ENCODE assay signal across 8 cellular contexts in genomic region chr1:55212349-55213028, GRCh38. TPM values are rescaled to one million over a fixed set of nuclear protein-coding genes. Genes with fewer than 3 reads are reported as not detected.
DNase-seq lines count a peak whose midpoint lies in the region; ATAC-seq, FAIRE-seq and TF ChIP-seq lines count a peak whose summit lies in the region.

No MANE protein-coding gene starts in this region.

- FAIRE-seq in GM12892 (lab: Jason Lieb, UNC), result no peak

- intact Hi-C loops in heart left ventricle (cut with DNase I), result loop anchor here in 7 of 10 donors (5.0 to 10.0 kb wide), 6 partner anchors 40 to 68 kb away; no protein-coding TSS in a partner anchor
- intact Hi-C loops in cardiac septum (cut with DNase I), result loop anchor here (5.0 kb wide), 2 partner anchors 55 to 70 kb away; no protein-coding TSS in a partner anchor
- intact Hi-C loops in transverse colon (cut with DNase I; ENCODE audit: low total_unique reads), result no loop called here

- no peak for TF ChIP-seq EP300 in transverse colon (IDR thresholded peaks at IDR 0.05; ENCODE audit: low read depth)

- 46 to 54% (median 47%) methylated on average over 10 of the region's 10 CpGs for WGBS in heart left ventricle, 4 donors
- WGBS in transverse colon (ENCODE audit: low coverage in 1 of 2), 2 donors, result 21 to 35% methylated on average over 5 to 10 of the region's 10 CpGs

- H3K27ac ChIP-seq in heart left ventricle, result peak overlapping the region in 11 of 12 donors; percentile 11 to 99 (median 95)
- H3K27ac ChIP-seq in transverse colon, result peak overlapping the region; percentile 91 to 97 (median 94)

- no peaks in the 10 kb centered on the region for H3K27me3 ChIP-seq in heart left ventricle
- H3K27me3 ChIP-seq in transverse colon, result no peaks in the 10 kb centered on the region

- H3K36me3 ChIP-seq in heart left ventricle (no peaks in the 10 kb centered on the region), transverse colon (no peaks in the 10 kb centered on the region)

- TF ChIP-seq POLR2A in heart left ventricle (IDR thresholded peaks at IDR 0.05) (no peak), transverse colon (IDR thresholded peaks at IDR 0.05) (no peak), GM12892 (IDR thresholded peaks at IDR 0.05; ENCODE audit: low read depth, low read length) (no peak)

- in situ Hi-C loops in transverse colon (cut with MboI; ENCODE audit: low pct_ligation_motif_present in 1 of 4, low pct_unique_long_range_greater_than_20kb in 1 of 4, low sequenced_read_pairs in 3 of 4), result no loop called here

- H3K36me3 Mint-ChIP-seq in immature natural killer cell, result peaks cover 0 to 4% (median 0%) of the 10 kb centered on the region in 3 donors

- TF ChIP-seq CTCF in heart left ventricle (IDR thresholded peaks at IDR 0.05) (no peak), transverse colon (IDR thresholded peaks at IDR 0.05) (no peak)

- H3K9me3 ChIP-seq in heart left ventricle (no peaks in the 10 kb centered on the region), transverse colon (no peaks in the 10 kb centered on the region)

- no peaks in the 10 kb centered on the region for H3K9me3 Mint-ChIP-seq in immature natural killer cell

- H3K4me1 Mint-ChIP-seq in immature natural killer cell, result peaks cover 75 to 84% of the 10 kb centered on the region in 2 donors

- H3K27me3 Mint-ChIP-seq in immature natural killer cell (ENCODE audit: low read depth in 3 of 3), result peaks cover 6 to 12% (median 11%) of the 10 kb centered on the region in 3 donors

- H3K4me3 Mint-ChIP-seq in immature natural killer cell, result peak overlapping the region; percentile 92 to 95 (median 94)

- ATAC-seq in heart left ventricle (no peak), GM21381 (IDR thresholded peaks at IDR 0.05; ENCODE audit: unreplicated experiment) (no peak)

- peak overlapping the region in 10 of 12 donors; percentile 16 to 96 (median 90) for H3K4me3 ChIP-seq in heart left ventricle
- peak overlapping the region in 1 of 4 donors; percentile 62 for H3K4me3 ChIP-seq in transverse colon

- DNase-seq in heart left ventricle, result no peak
- no peak for DNase-seq in cardiac septum (ENCODE audit: low spot score)
- DNase-seq in activated CD4-positive, alpha-beta T cell treated with anti-CD3 and anti-CD28 coated beads, Interleukin-2, amount 50 U/mL, for 1 hour, result peak; percentile 20
- DNase-seq in immature natural killer cell, result no peak
- DNase-seq in transverse colon, result no peak
- no peak for DNase-seq in GM12892 (ENCODE audit: insufficient read length)
- DNase-seq in NCI-H1105 treated with DMSO at 0.1 percent for 48 hours (lab: John Stamatoyannopoulos, UW), result no peak

- peaks cover 15 to 81% (median 64%) of the 10 kb centered on the region in 12 donors for H3K4me1 ChIP-seq in heart left ventricle
- H3K4me1 ChIP-seq in transverse colon, result peaks cover 29 to 82% (median 53%) of the 10 kb centered on the region in 4 donors

- H3K27ac Mint-ChIP-seq in immature natural killer cell, result peak overlapping the region; percentile 84 to 94 (median 91)

RNA-seq across cellular contexts. Expression of gene USP24, which starts 2.7 kb away (rescaled TPM):
- 10 to 100 TPM; 26.3 to 53.7 (median 36.8) TPM for total RNA-seq in heart left ventricle
- polyA plus RNA-seq in heart left ventricle, result 10 to 100 TPM; 13.9 to 15.4 TPM
- total RNA-seq in cardiac septum, result 45.1 TPM
- 10 to 100 TPM in 1 of 3 donors, 1 to 10 TPM in 2; 3.0 to 10.1 (median 3.7) TPM for polyA plus RNA-seq in immature natural killer cell
- 10 to 100 TPM; 30.7 to 79.4 (median 48.9) TPM for total RNA-seq in transverse colon
- polyA plus RNA-seq in GM12892 (2012; ENCODE audit: missing spikeins), result 15.8 TPM
